ENCODE assay signal across 1 cellular context in the genomic region with DNA sequence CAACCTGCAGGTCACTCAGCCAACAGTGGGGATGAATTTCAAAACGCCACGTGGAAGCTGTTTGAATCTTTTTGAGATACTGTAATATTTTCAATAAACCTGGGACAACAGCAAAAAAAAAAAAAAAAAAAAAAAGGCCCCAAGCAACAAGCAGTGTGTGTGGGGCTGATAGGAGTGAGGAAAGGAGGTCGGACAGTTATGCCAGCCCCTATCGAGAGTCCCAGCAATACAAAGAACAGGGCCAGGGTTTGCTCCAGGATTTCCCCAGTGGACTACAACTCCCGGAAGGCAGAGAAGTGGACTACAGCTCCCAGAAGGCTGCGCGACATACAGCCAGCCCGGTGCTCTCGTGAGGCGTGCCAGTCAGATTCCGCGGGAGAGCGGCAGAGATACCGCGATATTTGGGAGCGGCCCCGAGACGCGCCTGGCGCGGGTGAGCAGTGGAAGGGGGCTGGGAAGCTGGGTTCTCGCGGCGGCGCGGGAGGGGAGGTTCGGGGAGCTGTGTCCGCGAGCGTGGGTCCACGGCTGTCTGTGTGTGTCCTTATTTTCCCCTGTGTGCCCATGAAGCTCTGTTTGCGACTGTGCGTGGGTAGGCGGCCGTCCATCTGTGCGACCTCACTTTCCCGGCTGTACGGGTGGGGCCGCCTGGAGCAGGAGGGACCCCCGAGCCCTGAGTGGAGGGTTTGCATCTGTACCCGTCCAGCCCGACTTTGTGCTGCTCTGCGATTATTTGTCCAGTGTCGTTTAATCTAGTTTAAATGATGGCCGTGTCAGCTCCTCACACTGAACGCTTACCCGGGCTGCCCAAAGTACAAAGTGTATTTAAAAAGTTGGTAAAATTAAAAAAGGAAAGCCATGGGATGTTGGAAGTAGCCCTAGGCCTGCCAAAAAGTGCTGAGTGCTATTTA.
A peak's percentile ranks its signal among the peaks of the same experiment; 100 is the strongest.
TF ChIP-seq lines count a peak whose summit lies in the region.

A gene with protein sequence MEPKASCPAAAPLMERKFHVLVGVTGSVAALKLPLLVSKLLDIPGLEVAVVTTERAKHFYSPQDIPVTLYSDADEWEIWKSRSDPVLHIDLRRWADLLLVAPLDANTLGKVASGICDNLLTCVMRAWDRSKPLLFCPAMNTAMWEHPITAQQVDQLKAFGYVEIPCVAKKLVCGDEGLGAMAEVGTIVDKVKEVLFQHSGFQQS (plus strand): TSS at position 397 of the 908 bp plus-strand sequence. CDS start 4,729 bp downstream, outside the sequence.

TF ChIP-seq in A549, 52 proteins besides CTCF, POLR2A, EP300 and RAD21 (continued from another document):
- TF ChIP-seq, protein P1, sequence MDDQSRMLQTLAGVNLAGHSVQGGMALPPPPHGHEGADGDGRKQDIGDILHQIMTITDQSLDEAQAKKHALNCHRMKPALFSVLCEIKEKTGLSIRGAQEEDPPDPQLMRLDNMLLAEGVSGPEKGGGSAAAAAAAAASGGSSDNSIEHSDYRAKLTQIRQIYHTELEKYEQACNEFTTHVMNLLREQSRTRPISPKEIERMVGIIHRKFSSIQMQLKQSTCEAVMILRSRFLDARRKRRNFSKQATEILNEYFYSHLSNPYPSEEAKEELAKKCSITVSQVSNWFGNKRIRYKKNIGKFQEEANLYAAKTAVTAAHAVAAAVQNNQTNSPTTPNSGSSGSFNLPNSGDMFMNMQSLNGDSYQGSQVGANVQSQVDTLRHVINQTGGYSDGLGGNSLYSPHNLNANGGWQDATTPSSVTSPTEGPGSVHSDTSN (IDR thresholded peaks at IDR 0.05): peak; percentile 75
- TF ChIP-seq HEYL (CRISPR knock-in tag; IDR thresholded peaks at IDR 0.05): no peak
- no peak for TF ChIP-seq CEBPB (IDR thresholded peaks at IDR 0.05)
- peak; percentile 85 to 94; a peak in 4 of 5 replicates for TF ChIP-seq JUN (IDR thresholded peaks at IDR 0.05)
- TF ChIP-seq BHLHE40 (IDR thresholded peaks at IDR 0.05; ENCODE audit: low read depth, low read length): no peak
- TF ChIP-seq KDM5A (IDR thresholded peaks at IDR 0.05): no peak
- TF ChIP-seq RNF2 (IDR thresholded peaks at IDR 0.05; ENCODE audit: borderline replicate concordance, low read depth): no peak
- no peak for TF ChIP-seq FOSB (CRISPR knock-in tag; IDR thresholded peaks at IDR 0.05)
- TF ChIP-seq SREBF2 (IDR thresholded peaks at IDR 0.05): no peak
- no peak; the same call in 1 of the 2 replicates for TF ChIP-seq HOXB5 (CRISPR knock-in tag; IDR thresholded peaks at IDR 0.05)
- TF ChIP-seq HDAC2 (IDR thresholded peaks at IDR 0.05): no peak
- TF ChIP-seq TFCP2L1 (CRISPR knock-in tag; IDR thresholded peaks at IDR 0.05): no peak
- no peak for TF ChIP-seq NR3C1 (IDR thresholded peaks at IDR 0.05)
- TF ChIP-seq FOXS1 (CRISPR knock-in tag; IDR thresholded peaks at IDR 0.05): no peak
- TF ChIP-seq, protein P2, sequence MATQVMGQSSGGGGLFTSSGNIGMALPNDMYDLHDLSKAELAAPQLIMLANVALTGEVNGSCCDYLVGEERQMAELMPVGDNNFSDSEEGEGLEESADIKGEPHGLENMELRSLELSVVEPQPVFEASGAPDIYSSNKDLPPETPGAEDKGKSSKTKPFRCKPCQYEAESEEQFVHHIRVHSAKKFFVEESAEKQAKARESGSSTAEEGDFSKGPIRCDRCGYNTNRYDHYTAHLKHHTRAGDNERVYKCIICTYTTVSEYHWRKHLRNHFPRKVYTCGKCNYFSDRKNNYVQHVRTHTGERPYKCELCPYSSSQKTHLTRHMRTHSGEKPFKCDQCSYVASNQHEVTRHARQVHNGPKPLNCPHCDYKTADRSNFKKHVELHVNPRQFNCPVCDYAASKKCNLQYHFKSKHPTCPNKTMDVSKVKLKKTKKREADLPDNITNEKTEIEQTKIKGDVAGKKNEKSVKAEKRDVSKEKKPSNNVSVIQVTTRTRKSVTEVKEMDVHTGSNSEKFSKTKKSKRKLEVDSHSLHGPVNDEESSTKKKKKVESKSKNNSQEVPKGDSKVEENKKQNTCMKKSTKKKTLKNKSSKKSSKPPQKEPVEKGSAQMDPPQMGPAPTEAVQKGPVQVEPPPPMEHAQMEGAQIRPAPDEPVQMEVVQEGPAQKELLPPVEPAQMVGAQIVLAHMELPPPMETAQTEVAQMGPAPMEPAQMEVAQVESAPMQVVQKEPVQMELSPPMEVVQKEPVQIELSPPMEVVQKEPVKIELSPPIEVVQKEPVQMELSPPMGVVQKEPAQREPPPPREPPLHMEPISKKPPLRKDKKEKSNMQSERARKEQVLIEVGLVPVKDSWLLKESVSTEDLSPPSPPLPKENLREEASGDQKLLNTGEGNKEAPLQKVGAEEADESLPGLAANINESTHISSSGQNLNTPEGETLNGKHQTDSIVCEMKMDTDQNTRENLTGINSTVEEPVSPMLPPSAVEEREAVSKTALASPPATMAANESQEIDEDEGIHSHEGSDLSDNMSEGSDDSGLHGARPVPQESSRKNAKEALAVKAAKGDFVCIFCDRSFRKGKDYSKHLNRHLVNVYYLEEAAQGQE (IDR thresholded peaks at IDR 0.05): peak; percentile 97
- TF ChIP-seq MAFK (IDR thresholded peaks at IDR 0.05; ENCODE audit: partially characterized antibody): peak; percentile 77
- no peak for TF ChIP-seq FOSL2 (IDR thresholded peaks at IDR 0.05)
- no peak for TF ChIP-seq FOSL2 (CRISPR knock-in tag; IDR thresholded peaks at IDR 0.05)
- TF ChIP-seq TP53 (CRISPR knock-in tag; IDR thresholded peaks at IDR 0.05): no peak
- no peak for TF ChIP-seq ESRRA (IDR thresholded peaks at IDR 0.05; ENCODE audit: borderline replicate concordance, low read length)
- no peak for TF ChIP-seq HOXB13 (CRISPR knock-in tag; IDR thresholded peaks at IDR 0.05; ENCODE audit: low read depth)
- TF ChIP-seq CBX2 (IDR thresholded peaks at IDR 0.05; ENCODE audit: borderline replicate concordance, low read depth): no peak
- TF ChIP-seq RCOR1 (IDR thresholded peaks at IDR 0.05; ENCODE audit: low read depth, low read length): no peak
- TF ChIP-seq, protein P3, sequence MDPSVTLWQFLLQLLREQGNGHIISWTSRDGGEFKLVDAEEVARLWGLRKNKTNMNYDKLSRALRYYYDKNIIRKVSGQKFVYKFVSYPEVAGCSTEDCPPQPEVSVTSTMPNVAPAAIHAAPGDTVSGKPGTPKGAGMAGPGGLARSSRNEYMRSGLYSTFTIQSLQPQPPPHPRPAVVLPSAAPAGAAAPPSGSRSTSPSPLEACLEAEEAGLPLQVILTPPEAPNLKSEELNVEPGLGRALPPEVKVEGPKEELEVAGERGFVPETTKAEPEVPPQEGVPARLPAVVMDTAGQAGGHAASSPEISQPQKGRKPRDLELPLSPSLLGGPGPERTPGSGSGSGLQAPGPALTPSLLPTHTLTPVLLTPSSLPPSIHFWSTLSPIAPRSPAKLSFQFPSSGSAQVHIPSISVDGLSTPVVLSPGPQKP (IDR thresholded peaks at IDR 0.05; ENCODE audit: low read depth, low read length): peak; percentile 18; the same call in 1 of the 2 replicates
- TF ChIP-seq, protein P4, sequence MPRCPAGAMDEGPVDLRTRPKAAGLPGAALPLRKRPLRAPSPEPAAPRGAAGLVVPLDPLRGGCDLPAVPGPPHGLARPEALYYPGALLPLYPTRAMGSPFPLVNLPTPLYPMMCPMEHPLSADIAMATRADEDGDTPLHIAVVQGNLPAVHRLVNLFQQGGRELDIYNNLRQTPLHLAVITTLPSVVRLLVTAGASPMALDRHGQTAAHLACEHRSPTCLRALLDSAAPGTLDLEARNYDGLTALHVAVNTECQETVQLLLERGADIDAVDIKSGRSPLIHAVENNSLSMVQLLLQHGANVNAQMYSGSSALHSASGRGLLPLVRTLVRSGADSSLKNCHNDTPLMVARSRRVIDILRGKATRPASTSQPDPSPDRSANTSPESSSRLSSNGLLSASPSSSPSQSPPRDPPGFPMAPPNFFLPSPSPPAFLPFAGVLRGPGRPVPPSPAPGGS (IDR thresholded peaks at IDR 0.05): peak; percentile 95
- TF ChIP-seq CHD2 (IDR thresholded peaks at IDR 0.05; ENCODE audit: low read length, partially characterized antibody): peak; percentile 98
- TF ChIP-seq, protein P5, sequence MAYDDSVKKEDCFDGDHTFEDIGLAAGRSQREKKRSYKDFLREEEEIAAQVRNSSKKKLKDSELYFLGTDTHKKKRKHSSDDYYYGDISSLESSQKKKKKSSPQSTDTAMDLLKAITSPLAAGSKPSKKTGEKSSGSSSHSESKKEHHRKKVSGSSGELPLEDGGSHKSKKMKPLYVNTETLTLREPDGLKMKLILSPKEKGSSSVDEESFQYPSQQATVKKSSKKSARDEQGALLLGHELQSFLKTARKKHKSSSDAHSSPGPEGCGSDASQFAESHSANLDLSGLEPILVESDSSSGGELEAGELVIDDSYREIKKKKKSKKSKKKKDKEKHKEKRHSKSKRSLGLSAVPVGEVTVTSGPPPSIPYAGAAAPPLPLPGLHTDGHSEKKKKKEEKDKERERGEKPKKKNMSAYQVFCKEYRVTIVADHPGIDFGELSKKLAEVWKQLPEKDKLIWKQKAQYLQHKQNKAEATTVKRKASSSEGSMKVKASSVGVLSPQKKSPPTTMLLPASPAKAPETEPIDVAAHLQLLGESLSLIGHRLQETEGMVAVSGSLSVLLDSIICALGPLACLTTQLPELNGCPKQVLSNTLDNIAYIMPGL (CRISPR knock-in tag; IDR thresholded peaks at IDR 0.05; ENCODE audit: borderline replicate concordance): no peak
- TF ChIP-seq CHD4 (IDR thresholded peaks at IDR 0.05; ENCODE audit: borderline replicate concordance): no peak
- no peak for TF ChIP-seq MAZ (IDR thresholded peaks at IDR 0.05; ENCODE audit: borderline replicate concordance, low read depth, low read length)
